ENCODE assay signal across 21 cellular contexts in the genomic region with DNA sequence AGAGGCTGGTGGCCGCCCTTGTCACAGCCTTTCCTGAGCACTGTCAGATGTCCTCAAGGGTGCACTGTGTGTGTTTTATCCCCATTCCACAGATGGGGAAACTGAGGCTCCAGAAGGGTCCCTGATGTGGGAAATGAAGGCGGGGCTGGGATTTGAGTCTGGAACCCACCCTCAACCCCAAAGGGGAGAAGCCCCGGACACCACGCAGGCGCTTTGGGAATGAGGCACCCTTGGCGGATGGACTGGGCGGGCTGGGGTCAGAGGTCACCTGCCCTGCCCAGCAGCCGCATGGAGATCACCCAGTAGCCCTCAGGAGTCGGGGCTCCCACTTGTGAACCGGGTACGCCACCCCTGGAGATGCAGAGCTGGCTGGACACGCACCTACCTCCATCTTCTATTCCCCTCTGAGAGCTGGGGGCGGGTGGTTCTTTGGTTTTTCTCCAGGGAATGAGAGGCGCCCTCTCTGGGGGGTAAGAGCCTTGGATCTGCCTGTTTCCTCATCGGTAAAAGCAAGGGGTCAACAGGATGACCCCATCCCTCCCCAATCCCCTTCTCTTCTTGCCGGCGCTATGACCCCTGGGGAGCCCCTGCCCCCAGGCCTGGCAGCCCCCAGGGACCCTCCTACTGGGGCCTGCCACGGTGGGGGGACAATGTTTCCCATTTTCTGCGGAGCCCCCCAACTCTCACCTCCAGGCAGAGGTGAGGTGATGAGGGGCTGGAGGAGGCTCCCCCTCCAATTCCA. TPM values are rescaled to one million over a fixed set of nuclear protein-coding genes. Genes with fewer than 3 reads are reported as not detected.
A peak's percentile ranks its signal among the peaks of the same experiment; 100 is the strongest.
DNase-seq lines count a peak whose midpoint lies in the region; ATAC-seq and TF ChIP-seq lines count a peak whose summit lies in the region.
"Had no signal": no experiment of that assay in that cellular context is flagged by ENCODE, and none has a peak within 500 bp of the region (broad histone marks: within the 10 kb centered on the region; RNA-seq: fewer than 3 reads in every experiment).

No MANE protein-coding gene starts in this region.

- 35% methylated on average over 9 of the region's 19 CpGs for WGBS in mesenchymal stem cell

- H3K4me3 ChIP-seq in H7 (ENCODE audit: insufficient read depth, low read depth, low read length) = peak overlapping the region; percentile 26
- H3K4me3 ChIP-seq in SK-N-MC = peak overlapping the region; percentile 63
- peak overlapping the region; percentile 39 for H3K4me3 ChIP-seq in fibroblast of the aortic adventitia (ENCODE audit: low read depth, low read length)
- peak overlapping the region; percentile 54 for H3K4me3 ChIP-seq in neural cell (ENCODE audit: low read length)
- no peak overlapping the region for H3K4me3 ChIP-seq in mesenchymal stem cell (ENCODE audit: insufficient read depth in 1 of 2, low read depth in 1 of 2, low read length in 2 of 2)
- H3K4me3 ChIP-seq in OCI-LY7 (ENCODE audit: low read depth, low read length, poor library complexity, severe bottlenecking) = no peak overlapping the region
- H3K4me3 ChIP-seq: gastroesophageal sphincter had no signal

- H2BK120ac ChIP-seq in mesenchymal stem cell (ENCODE audit: low read depth, low read length) = no peak overlapping the region

- POLR2A ChIA-PET in OCI-LY7 (lab: Charles Lee) = no interaction called here

- no peaks in the 10 kb centered on the region for H3K79me1 ChIP-seq in mesenchymal stem cell (replicated peaks; ENCODE audit: low read length, poor library complexity, severe bottlenecking)

- H3K4me1 Mint-ChIP-seq in glutamatergic neuron (ENCODE audit: low read depth, unreplicated experiment) = peaks cover under 1% of the 10 kb centered on the region

- BruUV-seq in OCI-LY7 (replicated peaks; lab: Mats Ljungman, UMichigan) = no TSS peak

- H3K36me3 Mint-ChIP-seq in glutamatergic neuron (ENCODE audit: unreplicated experiment) = no peaks in the 10 kb centered on the region
- H3K36me3 Mint-ChIP-seq: type B pancreatic cell had no signal

- TF ChIP-seq CTCF in fibroblast of the aortic adventitia (IDR thresholded peaks at IDR 0.05; ENCODE audit: insufficient read depth, low read length) (no peak), neural cell (IDR thresholded peaks at IDR 0.05; ENCODE audit: poor library complexity, severe bottlenecking) (no peak), OCI-LY7 (conservative IDR thresholded peaks at IDR 0.05; ENCODE audit: low read length) (no peak), glutamatergic neuron (IDR thresholded peaks at IDR 0.05; ENCODE audit: partially characterized antibody, unreplicated experiment) (no peak)

- H3K4me1 ChIP-seq in mesenchymal stem cell (ENCODE audit: control insufficient read depth, insufficient read depth, low read depth, low read length) = peaks cover 45% of the 10 kb centered on the region
- peaks cover 17% of the 10 kb centered on the region for H3K4me1 ChIP-seq in OCI-LY7 (ENCODE audit: insufficient read depth, low read length, poor library complexity, severe bottlenecking)

- H2AFZ ChIP-seq in neural cell (ENCODE audit: low read depth, low read length) (no peak overlapping the region), mesenchymal stem cell (ENCODE audit: low read depth, low read length) (no peak overlapping the region), OCI-LY7 (ENCODE audit: low read length) (no peak overlapping the region)

- no peak overlapping the region for H2BK12ac ChIP-seq in mesenchymal stem cell (ENCODE audit: low read length in 2 of 2)

- CTCF ChIA-PET in OCI-LY7 (lab: Charles Lee; ENCODE audit: unreplicated experiment) = no interaction called here

- H3K27ac ChIP-seq in SK-N-MC (no peak overlapping the region), neural cell (ENCODE audit: low read length) (no peak overlapping the region), mesenchymal stem cell (ENCODE audit: low read length, poor library complexity, severe bottlenecking) (no peak overlapping the region), OCI-LY7 (ENCODE audit: low read depth, low read length, poor library complexity, severe bottlenecking) (no peak overlapping the region)
- H3K27ac ChIP-seq: gastroesophageal sphincter had no signal

- H3K4me2 ChIP-seq in neural cell (ENCODE audit: low read length) = no peak overlapping the region
- H3K4me2 ChIP-seq in mesenchymal stem cell (ENCODE audit: low read length, poor library complexity, severe bottlenecking) = no peak overlapping the region
- H3K4me2 ChIP-seq in OCI-LY7 (ENCODE audit: low read length) = no peak overlapping the region

- H4K20me1 ChIP-seq in neural cell (ENCODE audit: insufficient read depth) (no peaks in the 10 kb centered on the region), OCI-LY7 (ENCODE audit: insufficient read depth, low read length) (no peaks in the 10 kb centered on the region)

- peak overlapping the region in 1 of 2 experiments; percentile 2 for H3K18ac ChIP-seq in mesenchymal stem cell (ENCODE audit: low read depth in 1 of 2, low read length in 2 of 2)

- no peak overlapping the region for H2BK5ac ChIP-seq in mesenchymal stem cell (ENCODE audit: low read depth, low read length, poor library complexity, severe bottlenecking)

- no peak overlapping the region for H3K23ac ChIP-seq in mesenchymal stem cell (ENCODE audit: low read length in 2 of 2)

- no peak for TF ChIP-seq RAD21 in neural cell (conservative IDR thresholded peaks at IDR 0.05)

- H4K91ac ChIP-seq in mesenchymal stem cell (ENCODE audit: low read length) = no peak overlapping the region

- H3K27ac Mint-ChIP-seq in glutamatergic neuron (ENCODE audit: unreplicated experiment) = no peak overlapping the region
- H3K27ac Mint-ChIP-seq: activated CD8-positive, alpha-beta T cell treated with anti-CD3 and anti-CD28 coated beads for 36 hours; T-helper 2 cell treated with Interferon-gamma antibody and Interleukin-4, amounts not matched to agents 5 μg/mL and 100 μg/mL, for 36 hours; type B pancreatic cell had no signal

- H3K9ac ChIP-seq in SK-N-MC (ENCODE audit: insufficient read length) (no peak overlapping the region), neural cell (ENCODE audit: low read length) (peak overlapping the region; percentile 39), mesenchymal stem cell (ENCODE audit: low read length) (no peak overlapping the region)

- H3K9me2 ChIP-seq in neural cell (ENCODE audit: insufficient read depth, low read length) = no peaks in the 10 kb centered on the region
- H3K9me2 ChIP-seq in OCI-LY7 (ENCODE audit: insufficient read depth, low read length) = no peaks in the 10 kb centered on the region

- no peak overlapping the region for H3K4me3 Mint-ChIP-seq in glutamatergic neuron (ENCODE audit: unreplicated experiment)
- H3K4me3 Mint-ChIP-seq: activated CD8-positive, alpha-beta T cell treated with anti-CD3 and anti-CD28 coated beads for 36 hours; T-helper 2 cell treated with Interferon-gamma antibody and Interleukin-4, amounts not matched to agents 5 μg/mL and 100 μg/mL, for 36 hours had no signal

- H3K9me3 Mint-ChIP-seq in glutamatergic neuron (ENCODE audit: unreplicated experiment) = peaks cover 3% of the 10 kb centered on the region
- H3K9me3 Mint-ChIP-seq: activated CD8-positive, alpha-beta T cell treated with anti-CD3 and anti-CD28 coated beads for 36 hours; T-helper 2 cell treated with Interferon-gamma antibody and Interleukin-4, amounts not matched to agents 5 μg/mL and 100 μg/mL, for 36 hours; type B pancreatic cell had no signal

- no peak overlapping the region for H2AK5ac ChIP-seq in mesenchymal stem cell (ENCODE audit: low read length, severe bottlenecking)

- H4K8ac ChIP-seq in mesenchymal stem cell (ENCODE audit: low read length) = no peak overlapping the region

- peaks cover 6% of the 10 kb centered on the region for H3K27me3 Mint-ChIP-seq in glutamatergic neuron (ENCODE audit: unreplicated experiment)

- no peak overlapping the region for H3K4ac ChIP-seq in mesenchymal stem cell (ENCODE audit: low read depth in 1 of 2, low read length in 2 of 2)

- H2BK15ac ChIP-seq in mesenchymal stem cell (ENCODE audit: low read depth, poor library complexity, severe bottlenecking) = no peak overlapping the region

- H3K36me3 ChIP-seq in H7 (replicated peaks; ENCODE audit: control insufficient read depth, insufficient read depth, low read length) (no peaks in the 10 kb centered on the region), SK-N-MC (ENCODE audit: insufficient read depth, low read length) (no peaks in the 10 kb centered on the region), neural cell (ENCODE audit: insufficient read depth, low read length) (no peaks in the 10 kb centered on the region), mesenchymal stem cell (ENCODE audit: control insufficient read depth in 1 of 2, insufficient read depth in 2 of 2, low read depth in 1 of 2, low read length in 2 of 2) (no peaks in the 10 kb centered on the region), OCI-LY7 (ENCODE audit: insufficient read depth, low read length) (no peaks in the 10 kb centered on the region)
- H3K36me3 ChIP-seq: gastroesophageal sphincter had no signal

- DNase-seq in H7 = peak; percentile 78
- no peak for DNase-seq in SK-N-MC (ENCODE audit: low read depth, low spot score)
- no peak for DNase-seq in fibroblast of the aortic adventitia (ENCODE audit: low read depth)
- no peak for DNase-seq in mesenchymal stem cell
- no peak for DNase-seq in OCI-LY7 (ENCODE audit: low spot score)
- no peak for DNase-seq in glutamatergic neuron
- DNase-seq: activated CD4-positive, CD25-positive, alpha-beta regulatory T cell; activated CD8-positive, alpha-beta T cell treated with anti-CD3 and anti-CD28 coated beads for 36 hours; activated gamma-delta T cell treated with Interleukin-2 at 50 U/mL for 16 hours; DND-41; NCI-H1694 treated with DMSO at 0.1 percent for 48 hours; NCI-H2227 treated with DMSO at 0.1 percent for 48 hours; nucleus accumbens; stimulated activated CD4-positive, alpha-beta T cell treated with anti-CD3 and anti-CD28 coated beads, Interleukin-4, amount 100 ng/mL, for 24 hours had no signal

- intact Hi-C loops in OCI-LY7 (cut with micrococcal nuclease; ENCODE audit: unreplicated experiment) = no loop called here

- no peak for TF ChIP-seq EP300 in neural cell (conservative IDR thresholded peaks at IDR 0.05; ENCODE audit: poor library complexity, severe bottlenecking)

- H3K27me3 ChIP-seq in H7 (ENCODE audit: control insufficient read depth, insufficient read depth, low read length) (peaks cover 55% of the 10 kb centered on the region), neural cell (ENCODE audit: insufficient read depth, low read depth, low read length) (peaks cover 49% of the 10 kb centered on the region), mesenchymal stem cell (ENCODE audit: control insufficient read depth in 1 of 2, insufficient read depth in 1 of 2, low read length in 2 of 2) (peaks cover 57 to 72% of the 10 kb centered on the region in 2 experiments)

- no peak overlapping the region for H3K14ac ChIP-seq in mesenchymal stem cell (ENCODE audit: low read length in 2 of 2)

- no peaks in the 10 kb centered on the region for H3K79me2 ChIP-seq in neural cell (replicated peaks; ENCODE audit: insufficient read depth, low read length)
- no peaks in the 10 kb centered on the region for H3K79me2 ChIP-seq in OCI-LY7 (ENCODE audit: insufficient read depth, low read depth, low read length)

- H3K9me3 ChIP-seq in SK-N-MC (ENCODE audit: low read depth, low read length) (no peaks in the 10 kb centered on the region), neural cell (ENCODE audit: low read length) (no peaks in the 10 kb centered on the region), mesenchymal stem cell (ENCODE audit: control insufficient read depth, low read length) (peaks cover 6% of the 10 kb centered on the region), OCI-LY7 (ENCODE audit: low read length) (no peaks in the 10 kb centered on the region)

- no peak for ATAC-seq in HG03039 (IDR thresholded peaks at IDR 0.05; ENCODE audit: unreplicated experiment)
- ATAC-seq: activated CD8-positive, alpha-beta T cell treated with anti-CD3 and anti-CD28 coated beads for 36 hours; gastroesophageal sphincter had no signal

- no peaks in the 10 kb centered on the region for H3F3A ChIP-seq in neural cell (ENCODE audit: insufficient read depth, low read length, poor library complexity, severe bottlenecking)

RNA-seq across cellular contexts. Expression of gene ONECUT3, which starts 8.3 kb away (rescaled TPM):
- total RNA-seq in H7 (2014; rRNA removed; shearing (Covaris generic)) = not detected in 2 replicates
- total RNA-seq in fibroblast of the aortic adventitia (ENCODE audit: low replicate concordance) = not detected in 2 replicates
- 0.45 and 1.6 TPM in 2 replicates for polyA plus RNA-seq in neural cell
- 1.2 TPM in 2 replicates for polyA minus RNA-seq in neural cell
- polyA plus RNA-seq in mesenchymal stem cell (2013, experiment 1 of 2) = not detected
- polyA plus RNA-seq in mesenchymal stem cell (2013, experiment 2 of 2) = not detected
- not detected in 2 replicates for total RNA-seq in OCI-LY7 (2014; rRNA removed; shearing (Covaris generic))
- total RNA-seq in OCI-LY7 (2022) = not detected in 2 replicates
- total RNA-seq in glutamatergic neuron (ENCODE audit: unreplicated experiment) = 15.4 TPM
- total RNA-seq: activated CD8-positive, alpha-beta T cell treated with anti-CD3 and anti-CD28 coated beads for 36 hours; lower leg skin had no signal
- polyA plus RNA-seq: adipose tissue had no signal

Comparison
In these comparisons a context has a peak if more than half of its experiments do, and no peak if none do; other contexts are left out.
1. H3K4me3 ChIP-seq: peak in H7 (single experiment), SK-N-MC (single experiment), fibroblast of the aortic adventitia (single experiment) and neural cell (single experiment); none in mesenchymal stem cell (0 of 2) and OCI-LY7 (single experiment).
2. RNA of gene ONECUT3, which starts 8.3 kb away (total RNA-seq): 15.4 TPM in glutamatergic neuron (single experiment); not detected in H7, not detected in fibroblast of the aortic adventitia and not detected in OCI-LY7; every median in the first group is over 10 times any median in the second.